ENCODE assay signal across 25 cellular contexts in the genomic region with DNA sequence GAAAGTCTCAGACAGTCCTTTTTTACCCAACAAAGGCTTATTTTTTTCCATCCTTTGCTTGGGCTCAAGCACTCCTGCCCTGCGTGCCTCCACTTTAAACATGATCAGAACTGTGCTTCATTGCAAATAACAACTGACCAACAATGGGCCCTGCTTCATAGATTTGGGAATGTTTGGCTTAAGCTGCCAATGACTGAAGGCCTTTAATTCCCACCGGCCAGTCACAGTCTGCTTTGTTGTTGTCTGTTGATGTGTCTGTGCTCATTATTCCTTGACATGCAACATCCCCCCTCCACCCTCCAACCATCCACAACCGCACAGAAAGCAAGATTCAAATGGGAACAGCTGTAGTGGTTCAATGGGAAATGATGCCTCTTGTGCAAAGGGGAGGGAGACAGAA. TPM values are rescaled to one million over a fixed set of nuclear protein-coding genes. Genes with fewer than 3 reads are reported as not detected.
"Had no signal": no experiment of that assay in that cellular context is flagged by ENCODE, and none has a peak within 500 bp of the region (broad histone marks: within the 10 kb centered on the region; RNA-seq: fewer than 3 reads in every experiment).

No MANE protein-coding gene starts in this region.

- ATAC-seq: heart right ventricle; stimulated activated effector memory CD8-positive, alpha-beta T cell treated with anti-CD3 and anti-CD28 coated beads, Interleukin-12 subunit alpha, Interleukin-12 subunit beta, amount 100 ng/mL, for 72 hours had no signal

- H3K4me3 ChIP-seq: colonic mucosa, heart right ventricle, right atrium auricular region, smooth muscle cell, testis, tibial nerve had no signal

- H3K36me3 ChIP-seq: colonic mucosa, right atrium auricular region had no signal

- H3K9me3 Mint-ChIP-seq: nephron; stimulated activated effector memory CD8-positive, alpha-beta T cell treated with anti-CD3 and anti-CD28 coated beads, Interleukin-12 subunit alpha, Interleukin-12 subunit beta, amount 100 ng/mL, for 72 hours; stimulated activated naive CD8-positive, alpha-beta T cell treated with anti-CD3 and anti-CD28 coated beads, Interleukin-15, Interleukin-2, amounts not matched to agents 100 ng/mL and 50 ng/mL, for 24 hours had no signal

- H3K27ac ChIP-seq: colonic mucosa, heart right ventricle, right atrium auricular region, testis, tibial nerve had no signal

- H3K36me3 Mint-ChIP-seq: stimulated activated effector memory CD8-positive, alpha-beta T cell treated with anti-CD3 and anti-CD28 coated beads, Interleukin-12 subunit alpha, Interleukin-12 subunit beta, amount 100 ng/mL, for 72 hours had no signal

- H3K4me3 Mint-ChIP-seq: naive B cell; nephron; stimulated activated effector memory CD8-positive, alpha-beta T cell treated with anti-CD3 and anti-CD28 coated beads, Interleukin-12 subunit alpha, Interleukin-12 subunit beta, amount 100 ng/mL, for 72 hours; stimulated activated naive CD8-positive, alpha-beta T cell treated with anti-CD3 and anti-CD28 coated beads, Interleukin-15, Interleukin-2, amounts not matched to agents 100 ng/mL and 50 ng/mL, for 24 hours had no signal

- H3K4me1 Mint-ChIP-seq: naive B cell; nephron; stimulated activated effector memory CD8-positive, alpha-beta T cell treated with anti-CD3 and anti-CD28 coated beads, Interleukin-12 subunit alpha, Interleukin-12 subunit beta, amount 100 ng/mL, for 72 hours had no signal

- H3K27me3 ChIP-seq: colonic mucosa, right atrium auricular region, testis had no signal

- H3K27ac Mint-ChIP-seq: naive B cell; nephron; stimulated activated effector memory CD8-positive, alpha-beta T cell treated with anti-CD3 and anti-CD28 coated beads, Interleukin-12 subunit alpha, Interleukin-12 subunit beta, amount 100 ng/mL, for 72 hours; stimulated activated naive CD8-positive, alpha-beta T cell treated with anti-CD3 and anti-CD28 coated beads, Interleukin-15, Interleukin-2, amounts not matched to agents 100 ng/mL and 50 ng/mL, for 24 hours had no signal

- H3K4me1 ChIP-seq: colonic mucosa, heart right ventricle, right atrium auricular region, testis, tibial nerve had no signal

- FAIRE-seq: frontal cortex, islet of Langerhans had no signal

- DNase-seq: colonic mucosa; dermis blood vessel endothelial cell; effector CD4-positive, alpha-beta T cell; heart right ventricle; hypothalamus; kidney glomerular epithelial cell; mesendoderm; naive B cell; stimulated activated CD4-positive, alpha-beta T cell treated with anti-CD3 and anti-CD28 coated beads, Interleukin-2, amount 100 ng/mL, for 48 hours; stimulated activated CD8-positive, alpha-beta memory T cell treated with anti-CD3 and anti-CD28 coated beads, Interleukin-4, amount 100 ng/mL, for 48 hours; testis had no signal

- H3K9me3 ChIP-seq: colonic mucosa, heart right ventricle, right atrium auricular region, testis, tibial nerve had no signal

RNA-seq across cellular contexts. Expression of gene PAX6, which starts 23.1 kb away (rescaled TPM):
- total RNA-seq: dermis blood vessel endothelial cell, fibroblast of lung, glomerular endothelial cell, heart right ventricle, liver, lung microvascular endothelial cell, osteocyte, right atrium auricular region, smooth muscle cell, tibial nerve, ureter had no signal
- polyA plus RNA-seq: liver, smooth muscle cell had no signal
